23 cellular contexts compared by ENCODE assay signal in the genomic region with DNA sequence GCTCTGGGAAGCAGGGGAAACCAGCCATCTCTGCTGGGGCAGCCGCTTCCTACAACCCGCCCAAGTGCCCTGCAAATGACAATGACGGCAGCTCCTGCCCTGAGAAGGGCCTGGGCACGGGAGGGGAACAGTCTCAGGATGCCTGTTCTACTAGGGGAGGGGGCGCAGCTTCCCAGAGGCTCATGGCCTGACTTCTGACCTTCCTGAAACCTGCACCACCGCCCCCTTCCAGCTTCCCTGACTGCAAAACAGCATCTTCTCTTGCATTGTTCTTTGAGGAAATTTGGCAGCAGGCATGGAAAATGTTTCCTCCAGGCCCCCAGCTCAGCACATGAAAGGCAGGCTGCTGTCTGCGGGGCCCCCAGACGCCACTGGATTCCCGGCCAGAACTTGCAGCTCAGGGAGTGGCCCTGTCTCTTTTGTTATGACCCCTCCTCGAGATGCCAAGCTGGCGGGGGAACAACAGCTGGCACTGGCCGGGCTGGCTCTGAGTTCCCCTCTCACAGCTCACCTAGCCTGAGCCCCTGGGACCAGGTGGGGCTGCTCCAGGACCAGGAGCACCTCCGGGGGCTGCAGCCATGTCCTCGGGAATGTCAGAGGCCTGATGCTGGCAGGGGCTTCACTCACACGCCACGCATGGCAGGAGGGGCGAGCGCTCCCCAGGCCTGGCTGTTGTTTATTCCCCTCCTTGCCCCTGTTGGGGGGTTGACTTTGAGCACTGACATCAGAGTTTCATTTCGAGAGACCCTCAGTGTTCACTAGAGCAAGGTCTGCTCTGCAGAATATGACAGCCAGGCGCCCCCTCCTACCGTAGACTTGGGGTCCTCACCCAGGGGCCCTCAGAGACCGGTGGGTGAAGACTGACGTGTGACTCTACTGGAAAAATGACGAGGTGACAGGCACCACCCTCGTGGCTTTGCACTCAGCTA.
DNase-seq lines count a peak whose midpoint lies in the region; ATAC-seq and TF ChIP-seq lines count a peak whose summit lies in the region.
"Had no signal": no experiment of that assay in that cellular context is flagged by ENCODE, and none has a peak within 500 bp of the region (broad histone marks: within the 10 kb centered on the region; RNA-seq: fewer than 3 reads in every experiment).

No MANE protein-coding gene starts in this region.

- TF ChIP-seq POLR2A in heart left ventricle (IDR thresholded peaks at IDR 0.05) (no peak), suprapubic skin (IDR thresholded peaks at IDR 0.05) (no peak)

- H3K4me3 Mint-ChIP-seq in neural progenitor cell: no peak overlapping the region
- H3K4me3 Mint-ChIP-seq: activated CD8-positive, alpha-beta T cell treated with anti-CD3 and anti-CD28 coated beads, Interleukin-2, amount 10 ng/mL, durations not matched to agents 7 days and 5 days; activated naive CD8-positive, alpha-beta T cell treated with anti-CD3 and anti-CD28 coated beads, Interleukin-2, amount 10 ng/mL, durations not matched to agents 7 days and 5 days; central memory CD8-positive, alpha-beta T cell; endodermal cell; natural killer cell; stimulated activated memory B cell treated with anti-CD40 and anti-IgM and Interleukin-4, amounts not matched to agents 10 μg/mL and 1 μg/mL and 100 μg/mL, for 72 hours had no signal

- TF ChIP-seq EP300 in suprapubic skin (IDR thresholded peaks at IDR 0.05): no peak

- POLR2A ChIA-PET in RWPE1 (lab: Yijun Ruan, JAX; ENCODE audit: low non-redundant PET): no interaction called here

- H3K9ac ChIP-seq in neural progenitor cell: no peak overlapping the region

- H3K36me3 ChIP-seq in heart left ventricle: no peaks in the 10 kb centered on the region
- no peaks in the 10 kb centered on the region for H3K36me3 ChIP-seq in neural progenitor cell
- no peaks in the 10 kb centered on the region for H3K36me3 ChIP-seq in suprapubic skin
- no peaks in the 10 kb centered on the region for H3K36me3 ChIP-seq in HAP-1 (replicated peaks)
- H3K36me3 ChIP-seq: SJCRH30, tibial nerve had no signal

- H3K4me1 Mint-ChIP-seq in neural progenitor cell: peaks cover 84% of the 10 kb centered on the region
- H3K4me1 Mint-ChIP-seq: activated naive CD8-positive, alpha-beta T cell treated with anti-CD3 and anti-CD28 coated beads, Interleukin-2, amount 10 ng/mL, durations not matched to agents 7 days and 5 days; central memory CD8-positive, alpha-beta T cell; natural killer cell had no signal

- H3K4me2 ChIP-seq in neural progenitor cell: no peak overlapping the region

- peak overlapping the region; percentile 25 for H3K27ac Mint-ChIP-seq in neural progenitor cell
- H3K27ac Mint-ChIP-seq: activated CD8-positive, alpha-beta T cell treated with anti-CD3 and anti-CD28 coated beads, Interleukin-2, amount 10 ng/mL, durations not matched to agents 7 days and 5 days; activated naive CD8-positive, alpha-beta T cell treated with anti-CD3 and anti-CD28 coated beads, Interleukin-2, amount 10 ng/mL, durations not matched to agents 7 days and 5 days; endodermal cell; natural killer cell; stimulated activated memory B cell treated with anti-CD40 and anti-IgM and Interleukin-4, amounts not matched to agents 10 μg/mL and 1 μg/mL and 100 μg/mL, for 72 hours had no signal

- TF ChIP-seq CTCF in RWPE1 (conservative IDR thresholded peaks at IDR 0.05; ENCODE audit: low read depth): no peak
- no peak for TF ChIP-seq CTCF in heart left ventricle (IDR thresholded peaks at IDR 0.05)
- TF ChIP-seq CTCF in neural progenitor cell (IDR thresholded peaks at IDR 0.05): no peak
- no peak for TF ChIP-seq CTCF in suprapubic skin (IDR thresholded peaks at IDR 0.05)

- CTCF ChIA-PET in RWPE1 (lab: Yijun Ruan, JAX): interaction anchor here (0.7 kb wide), 3 partner anchors 10 to 730 kb away, joined by 3 to 5 read pairs (median 4); no protein-coding TSS in a partner anchor

- peaks cover 0 to 49% (median 12%) of the 10 kb centered on the region in 12 donors for H3K4me1 ChIP-seq in heart left ventricle
- peaks cover 67% of the 10 kb centered on the region for H3K4me1 ChIP-seq in neural progenitor cell
- H3K4me1 ChIP-seq in suprapubic skin: peaks cover 42% of the 10 kb centered on the region
- no peaks in the 10 kb centered on the region for H3K4me1 ChIP-seq in HAP-1

- no peaks in the 10 kb centered on the region for H3K36me3 Mint-ChIP-seq in neural progenitor cell
- H3K36me3 Mint-ChIP-seq: activated naive CD8-positive, alpha-beta T cell treated with anti-CD3 and anti-CD28 coated beads, Interleukin-2, amount 10 ng/mL, durations not matched to agents 7 days and 5 days; natural killer cell; stimulated activated memory B cell treated with anti-CD40 and anti-IgM and Interleukin-4, amounts not matched to agents 10 μg/mL and 1 μg/mL and 100 μg/mL, for 72 hours had no signal

- no peaks in the 10 kb centered on the region for H3K79me2 ChIP-seq in neural progenitor cell (ENCODE audit: low read depth)

- H3K9me3 Mint-ChIP-seq in neural progenitor cell: no peaks in the 10 kb centered on the region
- H3K9me3 Mint-ChIP-seq: activated naive CD8-positive, alpha-beta T cell treated with anti-CD3 and anti-CD28 coated beads, Interleukin-2, amount 10 ng/mL, durations not matched to agents 7 days and 5 days; central memory CD8-positive, alpha-beta T cell; endodermal cell; natural killer cell; stimulated activated memory B cell treated with anti-CD40 and anti-IgM and Interleukin-4, amounts not matched to agents 10 μg/mL and 1 μg/mL and 100 μg/mL, for 72 hours had no signal

- no peak overlapping the region for H3K4me3 ChIP-seq in heart left ventricle
- H3K4me3 ChIP-seq in neural progenitor cell: no peak overlapping the region
- H3K4me3 ChIP-seq in suprapubic skin: no peak overlapping the region
- no peak overlapping the region for H3K4me3 ChIP-seq in HAP-1
- H3K4me3 ChIP-seq: psoas muscle, SJCRH30, tibial nerve had no signal

- 46 to 55% (median 55%) methylated on average over 25 of the region's 25 CpGs for WGBS in heart left ventricle, 4 donors
- WGBS in suprapubic skin: 72% methylated on average over 13 of the region's 25 CpGs

- H2AFZ ChIP-seq in neural progenitor cell (replicated peaks): no peak overlapping the region

- intact Hi-C loops in heart left ventricle (cut with DNase I): no loop called here

- H3K27ac ChIP-seq in RWPE1: peak overlapping the region; percentile 30
- peak overlapping the region in 7 of 12 donors; percentile 5 to 64 (median 42) for H3K27ac ChIP-seq in heart left ventricle
- H3K27ac ChIP-seq in neural progenitor cell: no peak overlapping the region
- H3K27ac ChIP-seq in suprapubic skin: no peak overlapping the region
- H3K27ac ChIP-seq: 22Rv1, psoas muscle, SJCRH30, tibial nerve had no signal

- ATAC-seq in heart left ventricle: peak; percentile 21 to 76 (median 56)
- no peak for ATAC-seq in GM18873 (IDR thresholded peaks at IDR 0.05; ENCODE audit: low FRiP score, unreplicated experiment)
- ATAC-seq: activated CD8-positive, alpha-beta T cell treated with anti-CD3 and anti-CD28 coated beads, Interleukin-2, amount 10 ng/mL, durations not matched to agents 7 days and 5 days; natural killer cell; stimulated activated memory B cell treated with anti-CD40 and anti-IgM and Interleukin-4, amounts not matched to agents 10 μg/mL and 1 μg/mL and 100 μg/mL, for 72 hours had no signal

- no peaks in the 10 kb centered on the region for H4K20me1 ChIP-seq in neural progenitor cell (ENCODE audit: low read depth)

- H3F3A ChIP-seq in neural progenitor cell (ENCODE audit: low read depth): peaks cover 34% of the 10 kb centered on the region

- DNase-seq in DMS53 (lab: John Stamatoyannopoulos, UW) (peak; percentile 52), DMS53 treated with DMSO at 0.1 percent for 48 hours (lab: John Stamatoyannopoulos, UW; ENCODE audit: unreplicated experiment) (no peak), RWPE1 (ENCODE audit: low spot score) (no peak), heart left ventricle (peak; percentile 63 to 77 (median 65)), neural progenitor cell (ENCODE audit: low spot score) (no peak), suprapubic skin (ENCODE audit: low spot score in 2 of 2) (no peak), HAP-1 (ENCODE audit: low spot score in 2 of 2) (no peak)
- DNase-seq: activated CD4-positive, CD25-positive, alpha-beta regulatory T cell; activated CD8-positive, alpha-beta T cell treated with anti-CD3 and anti-CD28 coated beads, Interleukin-2, amount 10 ng/mL, durations not matched to agents 7 days and 5 days; activated naive CD8-positive, alpha-beta T cell treated with anti-CD3 and anti-CD28 coated beads, Interleukin-2, amount 10 ng/mL, durations not matched to agents 7 days and 5 days; activated T-cell treated with anti-CD3 and anti-CD28 coated beads, Interleukin-2, amount 50 U/mL, for 48 hours; endodermal cell; Karpas-422; natural killer cell; NCI-H1417 treated with DMSO at 0.1 percent for 48 hours; psoas muscle; SJCRH30; T-helper 2 cell had no signal

- H3K9me3 ChIP-seq in heart left ventricle (peaks cover 0 to under 1% (median 0%) of the 10 kb centered on the region in 12 donors), neural progenitor cell (ENCODE audit: low read depth) (no peaks in the 10 kb centered on the region), suprapubic skin (no peaks in the 10 kb centered on the region), HAP-1 (no peaks in the 10 kb centered on the region)
- H3K9me3 ChIP-seq: psoas muscle, SJCRH30, tibial nerve had no signal

- in situ Hi-C loops in HAP-1 (cut with MboI; ENCODE audit: low sequenced_read_pairs): no loop called here

- peaks cover 7% of the 10 kb centered on the region for H3K27me3 Mint-ChIP-seq in neural progenitor cell (ENCODE audit: insufficient read depth, low read depth)

- H3K27me3 ChIP-seq in heart left ventricle: peaks cover 0 to 11% (median 0%) of the 10 kb centered on the region in 9 donors
- no peaks in the 10 kb centered on the region for H3K27me3 ChIP-seq in neural progenitor cell
- H3K27me3 ChIP-seq in suprapubic skin: no peaks in the 10 kb centered on the region
- H3K27me3 ChIP-seq in HAP-1 (ENCODE audit: low read depth): no peaks in the 10 kb centered on the region
- H3K27me3 ChIP-seq: SJCRH30, tibial nerve had no signal

Comparison
In these comparisons a context has a peak if more than half of its experiments do, and no peak if none do; other contexts are left out.
1. DNase-seq: peak in DMS53 (single experiment) and heart left ventricle (5 of 5); none in DMS53 treated with DMSO at 0.1 percent for 48 hours (single experiment), RWPE1 (single experiment), neural progenitor cell (single experiment), suprapubic skin (0 of 2) and HAP-1 (0 of 2).
2. H3K27ac ChIP-seq: peak in RWPE1 (single experiment) and heart left ventricle (7 of 12); none in neural progenitor cell (single experiment) and suprapubic skin (single experiment).